Comparison of ENCODE assay signal across 8 cellular contexts in genomic region chr4:10115657-10116624, GRCh38. TPM values are rescaled to one million over a fixed set of nuclear protein-coding genes. Genes with fewer than 3 reads are reported as not detected.
A peak's percentile ranks its signal among the peaks of the same experiment; 100 is the strongest.
DNase-seq lines count a peak whose midpoint lies in the region; ATAC-seq and TF ChIP-seq lines count a peak whose summit lies in the region.

No MANE protein-coding gene starts in this region.

- no peaks in the 10 kb centered on the region for H3K9me3 Mint-ChIP-seq in CD8-positive, alpha-beta memory T cell

- H3K36me3 ChIP-seq in CD8-positive, alpha-beta memory T cell (ENCODE audit: insufficient read depth, low read length) = peaks cover 42% of the 10 kb centered on the region
- peaks cover 0 to 39% of the 10 kb centered on the region in 2 donors for H3K36me3 ChIP-seq in adrenal gland (replicated peaks in 1 of 2)
- H3K36me3 ChIP-seq in smooth muscle cell (ENCODE audit: low read depth) = no peaks in the 10 kb centered on the region

- ATAC-seq in GM19372 (IDR thresholded peaks at IDR 0.05; ENCODE audit: low read depth, unreplicated experiment) (peak; percentile 33), HG03457 (IDR thresholded peaks at IDR 0.05; ENCODE audit: unreplicated experiment) (peak; percentile 34)

- no peaks in the 10 kb centered on the region for H3K27me3 Mint-ChIP-seq in CD8-positive, alpha-beta memory T cell

- no peaks in the 10 kb centered on the region for H3K27me3 ChIP-seq in CD8-positive, alpha-beta memory T cell (ENCODE audit: insufficient read depth, low read length, poor library complexity, severe bottlenecking)
- no peaks in the 10 kb centered on the region for H3K27me3 ChIP-seq in adrenal gland
- no peaks in the 10 kb centered on the region for H3K27me3 ChIP-seq in smooth muscle cell (ENCODE audit: low read depth)

- peak overlapping the region; percentile 76 for H3K27ac ChIP-seq in CD8-positive, alpha-beta memory T cell (ENCODE audit: low read depth, low read length)
- H3K27ac ChIP-seq in adrenal gland = peak overlapping the region in 4 of 5 donors; percentile 75 to 92 (median 86)
- H3K27ac ChIP-seq in smooth muscle cell (ENCODE audit: low read depth) = peak overlapping the region; percentile 66

- POLR2A ChIA-PET in CD8-positive, alpha-beta memory T cell (lab: Charles Lee) = interaction anchor here (1.0 to 2.3 kb wide), 5 partner anchors 8 to 1356 kb away, joined by 3 to 21 read pairs (median 5); no protein-coding TSS in a partner anchor

- peaks cover 78% of the 10 kb centered on the region for H3K4me1 ChIP-seq in CD8-positive, alpha-beta memory T cell (ENCODE audit: insufficient read depth, low read length)
- H3K4me1 ChIP-seq in adrenal gland (replicated peaks in 1 of 2) (peaks cover 3 to 13% of the 10 kb centered on the region in 2 donors), smooth muscle cell (ENCODE audit: low read depth) (peaks cover 19% of the 10 kb centered on the region)

- peak overlapping the region; percentile 81 for H3K4me3 ChIP-seq in CD8-positive, alpha-beta memory T cell (ENCODE audit: low read length)
- peak overlapping the region; percentile 13 to 90 (median 38) for H3K4me3 ChIP-seq in adrenal gland
- H3K4me3 ChIP-seq in iPS-11a (ENCODE audit: low read depth, low read length) = peak overlapping the region; percentile 65
- H3K4me3 ChIP-seq in smooth muscle cell = peak overlapping the region; percentile 70

- TF ChIP-seq CTCF in adrenal gland (IDR thresholded peaks at IDR 0.05) = no peak
- no peak for TF ChIP-seq CTCF in smooth muscle cell (IDR thresholded peaks at IDR 0.05; ENCODE audit: borderline replicate concordance, insufficient read depth, poor library complexity, severe bottlenecking)

- H3F3A ChIP-seq in smooth muscle cell (ENCODE audit: low read depth) = no peaks in the 10 kb centered on the region

- H3K4me3 Mint-ChIP-seq in CD8-positive, alpha-beta memory T cell = peak overlapping the region; percentile 93 to 99 (median 96)

- no peak for TF ChIP-seq POLR2A in adrenal gland (IDR thresholded peaks at IDR 0.05)

- H4K20me1 ChIP-seq in smooth muscle cell (ENCODE audit: low read depth) = peaks cover 49% of the 10 kb centered on the region

- H3K79me2 ChIP-seq in smooth muscle cell (ENCODE audit: low read depth) = peaks cover 52% of the 10 kb centered on the region

- CTCF ChIA-PET in CD8-positive, alpha-beta memory T cell (lab: Charles Lee) = interaction anchor here (1.0 to 1.5 kb wide), 5 partner anchors 10 to 346 kb away, joined by 3 to 5 read pairs (median 3); no protein-coding TSS in a partner anchor

- H3K36me3 Mint-ChIP-seq in CD8-positive, alpha-beta memory T cell = peaks cover 10 to 54% (median 12%) of the 10 kb centered on the region in 3 donors

- no peak overlapping the region for H2AFZ ChIP-seq in smooth muscle cell (ENCODE audit: low read depth)

- H3K4me1 Mint-ChIP-seq in CD8-positive, alpha-beta memory T cell = peaks cover 61 to 68% (median 68%) of the 10 kb centered on the region in 3 donors

- DNase-seq in CD8-positive, alpha-beta memory T cell = peak; percentile 64 to 82 (median 73)
- DNase-seq in SKM-1 (lab: John Stamatoyannopoulos, UW; ENCODE audit: unreplicated experiment) = peak; percentile 67
- peak; percentile 41 to 82 (median 55) for DNase-seq in adrenal gland
- no peak for DNase-seq in smooth muscle cell (lab: John Stamatoyannopoulos, UW; ENCODE audit: unreplicated experiment)
- no peak for DNase-seq in NCI-H2107 (lab: John Stamatoyannopoulos, UW)

- H3K4me2 ChIP-seq in smooth muscle cell = peak overlapping the region; percentile 90

- no peaks in the 10 kb centered on the region for H3K9me3 ChIP-seq in CD8-positive, alpha-beta memory T cell (ENCODE audit: low read length)
- H3K9me3 ChIP-seq in adrenal gland (replicated peaks in 1 of 3) = no peaks in the 10 kb centered on the region
- no peaks in the 10 kb centered on the region for H3K9me3 ChIP-seq in smooth muscle cell (replicated peaks; ENCODE audit: low read depth)

- H3K27ac Mint-ChIP-seq in CD8-positive, alpha-beta memory T cell = peak overlapping the region; percentile 94 to 100 (median 98)

- 5 to 10% (median 6%) methylated on average over 24 to 87 of the region's 87 CpGs for WGBS in adrenal gland, 4 donors
- WGBS in smooth muscle cell (ENCODE audit: low lambda C conversion rate) = 7% methylated on average over 44 of the region's 87 CpGs

- peak overlapping the region; percentile 56 for H3K9ac ChIP-seq in smooth muscle cell (ENCODE audit: low read depth)

- intact Hi-C loops in adrenal gland (cut with DNase I) = no loop called here

RNA-seq across cellular contexts. Expression of gene WDR1, which starts 0.7 kb away (rescaled TPM):
- 100 to 1,000 TPM; 409 TPM for total RNA-seq in CD8-positive, alpha-beta memory T cell
- 377 TPM for polyA plus RNA-seq in CD8-positive, alpha-beta memory T cell
- 100 to 1,000 TPM in 7 of 8 donors, 10 to 100 TPM in 1; 84.4 to 219 (median 150) TPM for total RNA-seq in adrenal gland
- 100 to 1,000 TPM in 1 of 3 donors, 10 to 100 TPM in 2; 66.5 to 228 (median 67.6) TPM for polyA plus RNA-seq in adrenal gland
- total RNA-seq in smooth muscle cell = 224 and 259 TPM in 2 replicates
- polyA plus RNA-seq in smooth muscle cell = 273 and 283 TPM in 2 replicates

Comparison
In these comparisons a context has a peak if more than half of its experiments do, and no peak if none do; other contexts are left out.
1. DNase-seq: peak in CD8-positive, alpha-beta memory T cell (5 of 5), SKM-1 (single experiment) and adrenal gland (7 of 7); none in smooth muscle cell (single experiment) and NCI-H2107 (single experiment).
2. Peak in every context shown above with its lines, with median percentiles within 50 percentile points of each other: H3K27ac ChIP-seq and H3K4me3 ChIP-seq.